Comparison of ENCODE assay signal across 34 cellular contexts in the genomic region with DNA sequence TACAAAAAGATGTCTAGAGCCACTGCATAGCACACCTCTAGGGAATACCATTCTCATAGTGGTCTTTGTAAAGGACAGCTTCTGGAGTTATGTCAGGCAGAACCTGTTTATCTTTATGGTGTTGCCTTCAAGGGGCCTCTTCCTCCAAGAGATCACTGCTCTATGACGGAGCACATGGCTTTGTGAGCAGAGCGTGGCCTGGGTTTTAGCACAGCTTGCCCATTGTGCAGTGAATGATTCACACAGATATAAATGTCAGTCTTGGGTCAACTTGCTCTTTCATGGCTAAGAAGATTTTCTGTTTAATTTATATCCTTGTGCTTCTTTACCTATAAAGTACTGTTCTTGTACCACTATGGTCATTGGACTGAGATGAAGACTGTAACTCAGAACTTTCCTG. TPM values are rescaled to one million over a fixed set of nuclear protein-coding genes. Genes with fewer than 3 reads are reported as not detected.
A peak's percentile ranks its signal among the peaks of the same experiment; 100 is the strongest.
DNase-seq lines count a peak whose midpoint lies in the region; ATAC-seq, FAIRE-seq and TF ChIP-seq lines count a peak whose summit lies in the region.
"Had no signal": no experiment of that assay in that cellular context is flagged by ENCODE, and none has a peak within 500 bp of the region (broad histone marks: within the 10 kb centered on the region; RNA-seq: fewer than 3 reads in every experiment).

No MANE protein-coding gene starts in this region.

- TF ChIP-seq RAD21 in Ishikawa (IDR thresholded peaks at IDR 0.05; ENCODE audit: low read depth): no peak

- no peak overlapping the region for H3K4me3 ChIP-seq in bronchial epithelial cell (ENCODE audit: low read depth, low read length)
- H3K4me3 ChIP-seq in keratinocyte (ENCODE audit: control insufficient read depth in 2 of 3, extremely low read depth in 1 of 3, insufficient read depth in 2 of 3, low read depth in 1 of 3, low read length in 3 of 3): no peak overlapping the region
- H3K4me3 ChIP-seq: esophagus squamous epithelium, gastrocnemius medialis, HAP-1, neural progenitor cell, Peyer's patch, right atrium auricular region, testis had no signal

- no peak for TF ChIP-seq EP300 in Ishikawa (IDR thresholded peaks at IDR 0.05; ENCODE audit: borderline replicate concordance)

- no peaks in the 10 kb centered on the region for H3K9me3 ChIP-seq in keratinocyte (ENCODE audit: control insufficient read depth, low read depth, low read length)
- H3K9me3 ChIP-seq: esophagus squamous epithelium, gastrocnemius medialis, HAP-1, Peyer's patch, testis had no signal

- no peak for TF ChIP-seq CTCF in bronchial epithelial cell (IDR thresholded peaks at IDR 0.05; ENCODE audit: insufficient read depth, low read length, severe bottlenecking)
- TF ChIP-seq CTCF in keratinocyte (optimal IDR thresholded peaks at IDR 0.05 in 1 of 3, IDR thresholded peaks at IDR 0.05 in 1 of 3, conservative IDR thresholded peaks at IDR 0.05 in 1 of 3; ENCODE audit: extremely low read depth in 1 of 3, insufficient read depth in 2 of 3, low read length in 3 of 3): no peak

- peaks cover 13% of the 10 kb centered on the region for H3K4me1 ChIP-seq in keratinocyte (ENCODE audit: control insufficient read depth, extremely low read depth, insufficient read depth, low read length)
- H3K4me1 ChIP-seq: esophagus squamous epithelium, neural progenitor cell, Peyer's patch, right atrium auricular region, testis had no signal

- H3K79me2 ChIP-seq in keratinocyte (ENCODE audit: control insufficient read depth, insufficient read depth, low read length): no peaks in the 10 kb centered on the region

- no peak overlapping the region for H3K4me2 ChIP-seq in keratinocyte (ENCODE audit: control insufficient read depth, extremely low read depth, insufficient read depth, low read depth, low read length)
- H3K4me2 ChIP-seq: neural progenitor cell had no signal

- no peaks in the 10 kb centered on the region for H3K36me3 ChIP-seq in bronchial epithelial cell (ENCODE audit: control insufficient read depth, insufficient read depth, low read length)
- no peaks in the 10 kb centered on the region for H3K36me3 ChIP-seq in keratinocyte (ENCODE audit: control insufficient read depth in 2 of 2, extremely low read depth in 1 of 2, insufficient read depth in 2 of 2, low read length in 2 of 2)
- H3K36me3 ChIP-seq: esophagus squamous epithelium, gastrocnemius medialis, HAP-1, neural progenitor cell, Peyer's patch, right atrium auricular region, WERI-Rb-1 had no signal

- no peak for ATAC-seq in GM21360 (IDR thresholded peaks at IDR 0.05; ENCODE audit: unreplicated experiment)
- no peak for ATAC-seq in HG02885 (IDR thresholded peaks at IDR 0.05; ENCODE audit: poor library complexity, unreplicated experiment)
- ATAC-seq: left lobe of liver, T-cell had no signal

- H3K9ac ChIP-seq in keratinocyte (ENCODE audit: control insufficient read depth, extremely low read depth, insufficient read depth, low read length): no peak overlapping the region
- H3K9ac ChIP-seq: neural progenitor cell had no signal

- H3K27ac ChIP-seq in keratinocyte (ENCODE audit: control insufficient read depth, insufficient read depth, low read length): no peak overlapping the region
- H3K27ac ChIP-seq: esophagus squamous epithelium, gastrocnemius medialis, neural progenitor cell, Peyer's patch, right atrium auricular region, testis, WERI-Rb-1 had no signal

- no peaks in the 10 kb centered on the region for H3K9me1 ChIP-seq in keratinocyte (ENCODE audit: control insufficient read depth, extremely low read depth, insufficient read depth, low read length)

- H2AFZ ChIP-seq in keratinocyte (ENCODE audit: control insufficient read depth, low read length): peak overlapping the region; percentile 0
- H2AFZ ChIP-seq: neural progenitor cell had no signal

- dilution Hi-C loops in keratinocyte (cut with MboI; ENCODE audit: extremely low pct_ligation_motif_present, low sequenced_read_pairs): no loop called here

- H3K27me3 ChIP-seq in bronchial epithelial cell (ENCODE audit: control insufficient read depth, insufficient read depth, low read length): no peaks in the 10 kb centered on the region
- H3K27me3 ChIP-seq in keratinocyte (ENCODE audit: control insufficient read depth, extremely low read depth, insufficient read depth, low read length): no peaks in the 10 kb centered on the region
- H3K27me3 ChIP-seq: esophagus squamous epithelium, gastrocnemius medialis, neural progenitor cell, Peyer's patch, right atrium auricular region, testis had no signal

- DNase-seq in COLO829 (ENCODE audit: low spot score) (peak; percentile 74), bronchial epithelial cell (ENCODE audit: low read depth) (peak; percentile 31), keratinocyte (ENCODE audit: low read depth, low spot score) (no peak), DMS114 treated with DMSO at 0.1 percent for 48 hours (lab: John Stamatoyannopoulos, UW; ENCODE audit: unreplicated experiment) (no peak), activated T-cell treated with anti-CD3 and anti-CD28 coated beads for 4 hours (no peak)
- DNase-seq: activated CD4-positive, alpha-beta T cell treated with anti-CD3 and anti-CD28 coated beads for 4 hours; activated effector memory CD4-positive, alpha-beta T cell treated with anti-CD3 and anti-CD28 coated beads, Interleukin-2, amount 50 U/mL, for 16 hours; activated naive CD8-positive, alpha-beta T cell treated with anti-CD3 and anti-CD28 coated beads for 36 hours; aorta; Calu3; caudate nucleus; DMS79 treated with DMSO at 0.1 percent for 48 hours; endodermal cell; esophagus squamous epithelium; gastrocnemius medialis; hippocampal formation; Karpas-422; NCI-H1436; NCI-H2081 treated with DMSO at 0.1 percent for 48 hours; Peyer's patch; SIG-M5; stimulated activated CD8-positive, alpha-beta memory T cell treated with anti-CD3 and anti-CD28 coated beads, Interleukin-4, amount 100 ng/mL, for 48 hours; T-cell; testis; WERI-Rb-1 had no signal

- H4K20me1 ChIP-seq in keratinocyte (ENCODE audit: control insufficient read depth, extremely low read depth, insufficient read depth, low read length): no peaks in the 10 kb centered on the region

- FAIRE-seq in bronchial epithelial cell (lab: Jason Lieb, UNC) (no peak), keratinocyte (lab: Jason Lieb, UNC) (no peak)
- FAIRE-seq: GM19239 had no signal

TF ChIP-seq in Ishikawa, 13 proteins besides CTCF, POLR2A, EP300 and RAD21:
- no peak for TF ChIP-seq CREB1 (IDR thresholded peaks at IDR 0.05; ENCODE audit: low read depth)
- TF ChIP-seq, protein P1, sequence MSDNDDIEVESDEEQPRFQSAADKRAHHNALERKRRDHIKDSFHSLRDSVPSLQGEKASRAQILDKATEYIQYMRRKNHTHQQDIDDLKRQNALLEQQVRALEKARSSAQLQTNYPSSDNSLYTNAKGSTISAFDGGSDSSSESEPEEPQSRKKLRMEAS (IDR thresholded peaks at IDR 0.05): peak; percentile 71

RNA-seq across cellular contexts. Expression of a gene that starts 41.5 kb away (rescaled TPM):
- total RNA-seq in bronchial epithelial cell: 3.4 and 5.9 TPM in 2 replicates
- 2.3 to 4.2 TPM (median 2.5 TPM) in 3 replicates for polyA plus RNA-seq in keratinocyte
- polyA plus RNA-seq in keratinocyte (2011; ENCODE audit: low read depth): 0.49 TPM
- 1.6 and 2.1 TPM in 2 replicates for polyA plus RNA-seq in keratinocyte (2011; cell fraction: cytosol; rRNA removed)
- polyA plus RNA-seq in keratinocyte (2011; cell fraction: nucleus; rRNA removed): 4.8 and 5.7 TPM in 2 replicates
- 0.89 and 2.8 TPM in 2 replicates for polyA plus RNA-seq in keratinocyte (2012; ENCODE audit: low replicate concordance)
- polyA minus RNA-seq in keratinocyte: 17.0 to 24.8 TPM (median 18.5 TPM) in 3 replicates
- polyA minus RNA-seq in keratinocyte (2011; cell fraction: cytosol; rRNA and poly(A)+ RNA removed): 5.2 TPM
- 10.3 and 21.1 TPM in 2 replicates for polyA minus RNA-seq in keratinocyte (2011; cell fraction: nucleus; rRNA and poly(A)+ RNA removed)
- polyA plus RNA-seq: CD14-positive monocyte had no signal

Comparison
In these comparisons a context has a peak if more than half of its experiments do, and no peak if none do; other contexts are left out.
1. DNase-seq: peak in COLO829 (single experiment) and bronchial epithelial cell (single experiment); none in keratinocyte (single experiment), DMS114 treated with DMSO at 0.1 percent for 48 hours (single experiment) and activated T-cell treated with anti-CD3 and anti-CD28 coated beads for 4 hours (single experiment).